19 cellular contexts compared by ENCODE assay signal in the genomic region with DNA sequence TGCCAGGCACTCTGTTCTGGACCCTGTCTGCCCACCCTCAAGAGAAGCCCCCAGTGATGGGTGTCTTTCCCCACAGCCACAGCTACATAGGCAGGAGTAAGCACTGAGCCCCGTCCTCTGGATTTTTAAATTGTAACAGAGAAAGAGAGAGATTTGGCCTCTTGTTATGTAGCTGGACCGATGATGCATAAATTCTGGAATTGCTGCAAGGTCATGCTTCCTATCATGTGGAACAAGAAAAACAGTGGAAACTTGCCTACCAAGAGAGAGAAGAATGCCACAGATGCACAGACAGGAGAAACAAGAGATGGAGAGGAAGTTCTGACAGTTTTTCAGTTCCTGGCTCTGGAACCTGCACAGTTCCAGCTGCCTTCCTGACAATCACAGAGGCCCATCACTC.
DNase-seq lines count a peak whose midpoint lies in the region; ATAC-seq and TF ChIP-seq lines count a peak whose summit lies in the region.
"Had no signal": no experiment of that assay in that cellular context is flagged by ENCODE, and none has a peak within 500 bp of the region (broad histone marks: within the 10 kb centered on the region; RNA-seq: fewer than 3 reads in every experiment).

No MANE protein-coding gene starts in this region.

- H3K9ac ChIP-seq in BLaER1 treated with 17β-estradiol and CSF1 and Interleukin-3, amounts not matched to agents 10 nM and 100 nM = no peak overlapping the region
- no peak overlapping the region for H3K9ac ChIP-seq in OCI-LY3 (ENCODE audit: low read length)

- no peaks in the 10 kb centered on the region for H4K20me1 ChIP-seq in BLaER1 treated with 17β-estradiol and CSF1 and Interleukin-3, amounts not matched to agents 10 nM and 100 nM
- H4K20me1 ChIP-seq in OCI-LY3 (ENCODE audit: insufficient read depth, low read length) = no peaks in the 10 kb centered on the region

- no peak for ATAC-seq in GM19328 (IDR thresholded peaks at IDR 0.05; ENCODE audit: unreplicated experiment)
- ATAC-seq: GM23338 had no signal

- H3K9me3 ChIP-seq in BLaER1 treated with 17β-estradiol and CSF1 and Interleukin-3, amounts not matched to agents 10 nM and 100 nM (replicated peaks in 1 of 11) = peaks cover 0 to 6% (median 0%) of the 10 kb centered on the region in 11 experiments; a peak in 3 of 22 replicates
- H3K9me3 ChIP-seq in OCI-LY3 (ENCODE audit: insufficient read depth, low read length) = peaks cover 7% of the 10 kb centered on the region; the same call in 1 of the 2 replicates
- H3K9me3 ChIP-seq: esophagus squamous epithelium, prostate gland, SJSA1 had no signal

- H3K4me1 ChIP-seq in BLaER1 treated with 17β-estradiol and CSF1 and Interleukin-3, amounts not matched to agents 10 nM and 100 nM = peaks cover 3 to 7% (median 5%) of the 10 kb centered on the region in 10 experiments; a peak in 16 of 20 replicates
- peaks cover 16% of the 10 kb centered on the region for H3K4me1 ChIP-seq in OCI-LY3 (ENCODE audit: low read length)
- H3K4me1 ChIP-seq: esophagus squamous epithelium, prostate gland, SJSA1 had no signal

- H3K27ac ChIP-seq in BLaER1 treated with 17β-estradiol and CSF1 and Interleukin-3, amounts not matched to agents 10 nM and 100 nM = no peak overlapping the region
- no peak overlapping the region for H3K27ac ChIP-seq in OCI-LY3 (ENCODE audit: low read length)
- H3K27ac ChIP-seq: esophagus squamous epithelium, prostate gland, SJSA1 had no signal

- peak; percentile 68 for DNase-seq in fibroblast of pulmonary artery (ENCODE audit: low read depth)
- DNase-seq in renal cortical epithelial cell (ENCODE audit: low read depth) = peak; percentile 97
- DNase-seq in KG1 (lab: John Stamatoyannopoulos, UW) = no peak
- no peak for DNase-seq in activated CD8-positive, alpha-beta memory T cell treated with anti-CD3 and anti-CD28 coated beads for 24 hours
- DNase-seq in OCI-M2 (lab: John Stamatoyannopoulos, UW; ENCODE audit: unreplicated experiment) = no peak
- DNase-seq: activated naive CD4-positive, alpha-beta T cell treated with Interleukin-2 at 50 U/mL for 16 hours; CD4-positive, CD25-positive, alpha-beta regulatory T cell; esophagus squamous epithelium; GDM1; immature natural killer cell; NCI-H187; NCI-H82; stimulated activated CD4-positive, alpha-beta T cell treated with anti-CD3 and anti-CD28 coated beads, Interleukin-2, amount 100 ng/mL, for 24 hours had no signal

- no peak overlapping the region for H2AFZ ChIP-seq in OCI-LY3 (ENCODE audit: low read depth, low read length)
- H2AFZ ChIP-seq: GM23338 had no signal

- no peak overlapping the region for H3K4me3 ChIP-seq in BLaER1 treated with 17β-estradiol and CSF1 and Interleukin-3, amounts not matched to agents 10 nM and 100 nM
- no peak overlapping the region for H3K4me3 ChIP-seq in OCI-LY3 (ENCODE audit: low read length)
- H3K4me3 ChIP-seq in fibroblast of pulmonary artery (replicated peaks; ENCODE audit: low read depth, low read length) = no peak overlapping the region
- H3K4me3 ChIP-seq: esophagus squamous epithelium, GM23338, prostate gland, SJSA1 had no signal

- no peaks in the 10 kb centered on the region for H3K36me3 ChIP-seq in BLaER1 treated with 17β-estradiol and CSF1 and Interleukin-3, amounts not matched to agents 10 nM and 100 nM
- no peaks in the 10 kb centered on the region for H3K36me3 ChIP-seq in OCI-LY3 (replicated peaks; ENCODE audit: low read depth, low read length)
- H3K36me3 ChIP-seq: esophagus squamous epithelium, prostate gland, SJSA1 had no signal

- H3K27me3 ChIP-seq in BLaER1 treated with 17β-estradiol and CSF1 and Interleukin-3, amounts not matched to agents 10 nM and 100 nM = no peaks in the 10 kb centered on the region
- no peaks in the 10 kb centered on the region for H3K27me3 ChIP-seq in OCI-LY3 (ENCODE audit: low read depth, low read length)
- H3K27me3 ChIP-seq: esophagus squamous epithelium, SJSA1 had no signal

- H3K4me2 ChIP-seq in BLaER1 treated with 17β-estradiol and CSF1 and Interleukin-3, amounts not matched to agents 10 nM and 100 nM = peak overlapping the region in 9 of 11 experiments; percentile 2 to 41 (median 14); a peak in 7 of 22 replicates
- H3K4me2 ChIP-seq in OCI-LY3 (ENCODE audit: low read length) = 0 out of 2 replicates have a peak overlapping the region, but pooled peaks have one; percentile 22
- H3K4me2 ChIP-seq: GM23338 had no signal

- TF ChIP-seq CTCF in OCI-LY3 (IDR thresholded peaks at IDR 0.05; ENCODE audit: low read depth, low read length) = no peak
- TF ChIP-seq CTCF in fibroblast of pulmonary artery (IDR thresholded peaks at IDR 0.05; ENCODE audit: low read length, missing control alignments) = no peak

- H3K79me2 ChIP-seq in OCI-LY3 (ENCODE audit: low read length) = no peaks in the 10 kb centered on the region

Comparison
In these comparisons a context has a peak if more than half of its experiments do, and no peak if none do; other contexts are left out.
1. DNase-seq: peak in fibroblast of pulmonary artery (single experiment) and renal cortical epithelial cell (single experiment); none in KG1 (single experiment), activated CD8-positive, alpha-beta memory T cell treated with anti-CD3 and anti-CD28 coated beads for 24 hours (single experiment) and OCI-M2 (single experiment).